16 cellular contexts compared by ENCODE assay signal in genomic region chr18:13560306-13560705, GRCh38.
"Had no signal": no experiment of that assay in that cellular context is flagged by ENCODE, and none has a peak within 500 bp of the region (broad histone marks: within the 10 kb centered on the region; RNA-seq: fewer than 3 reads in every experiment).

No MANE protein-coding gene starts in this region.

- H3K27ac ChIP-seq: adrenal gland, neural progenitor cell, sigmoid colon, tibial nerve had no signal

- DNase-seq: activated CD4-positive, alpha-beta T cell treated with anti-CD3 and anti-CD28 coated beads, Interleukin-2, amount 10 ng/mL, durations not matched to agents 24 days and 14 days; activated CD8-positive, alpha-beta T cell treated with anti-CD3 and anti-CD28 coated beads for 36 hours; activated gamma-delta T cell treated with Interleukin-2 at 50 U/mL for 16 hours; activated T-cell treated with anti-CD3 and anti-CD28 coated beads, Interleukin-2, amount 50 U/mL, for 72 hours; adrenal gland; foreskin fibroblast; hypothalamus; sigmoid colon; stimulated activated CD4-positive, alpha-beta T cell treated with anti-CD3 and anti-CD28 coated beads, Interleukin-4, amount 100 ng/mL, for 4 hours; stimulated activated naive CD4-positive, alpha-beta T cell; T-helper 1 cell; T1000 had no signal

- H3K9me3 Mint-ChIP-seq: activated CD8-positive, alpha-beta T cell treated with anti-CD3 and anti-CD28 coated beads for 36 hours; activated naive CD4-positive, alpha-beta T cell treated with anti-CD3 and anti-CD28 coated beads, Interleukin-2, amount 50 U/mL, for 72 hours; activated T-cell treated with anti-CD3 and anti-CD28 coated beads, Interleukin-2, amount 50 U/mL, for 72 hours; neural progenitor cell had no signal

- H3K4me3 Mint-ChIP-seq: activated CD4-positive, alpha-beta T cell treated with anti-CD3 and anti-CD28 coated beads, Interleukin-2, amount 10 ng/mL, durations not matched to agents 24 days and 14 days; activated CD8-positive, alpha-beta T cell treated with anti-CD3 and anti-CD28 coated beads for 36 hours; activated T-cell treated with anti-CD3 and anti-CD28 coated beads, Interleukin-2, amount 50 U/mL, for 72 hours; neural progenitor cell had no signal

- H3K4me3 ChIP-seq: adrenal gland, neural progenitor cell, sigmoid colon, tibial nerve had no signal

- ATAC-seq: activated CD8-positive, alpha-beta T cell treated with anti-CD3 and anti-CD28 coated beads for 36 hours; activated naive CD4-positive, alpha-beta T cell treated with anti-CD3 and anti-CD28 coated beads, Interleukin-2, amount 50 U/mL, for 72 hours; activated T-cell treated with anti-CD3 and anti-CD28 coated beads, Interleukin-2, amount 50 U/mL, for 72 hours; left lobe of liver had no signal

- H3K27me3 ChIP-seq: adrenal gland, neural progenitor cell, sigmoid colon, tibial nerve had no signal

- H2AFZ ChIP-seq: neural progenitor cell had no signal

- H3K36me3 ChIP-seq: adrenal gland, neural progenitor cell, sigmoid colon, tibial nerve had no signal

- H3K4me2 ChIP-seq: neural progenitor cell had no signal

- H3K9me3 ChIP-seq: adrenal gland, sigmoid colon, tibial nerve had no signal

- H3K9ac ChIP-seq: neural progenitor cell had no signal

- H3K36me3 Mint-ChIP-seq: activated naive CD4-positive, alpha-beta T cell treated with anti-CD3 and anti-CD28 coated beads, Interleukin-2, amount 50 U/mL, for 72 hours; neural progenitor cell had no signal

- H3K27ac Mint-ChIP-seq: activated CD4-positive, alpha-beta T cell treated with anti-CD3 and anti-CD28 coated beads, Interleukin-2, amount 10 ng/mL, durations not matched to agents 24 days and 14 days; activated T-cell treated with anti-CD3 and anti-CD28 coated beads, Interleukin-2, amount 50 U/mL, for 72 hours; neural progenitor cell had no signal

- H3K4me1 ChIP-seq: neural progenitor cell had no signal
